2 cellular contexts compared by ENCODE assay signal in genomic region chr10:80415734-80416281, GRCh38.
TF ChIP-seq lines count a peak whose summit lies in the region.

No MANE protein-coding gene starts in this region.

TF ChIP-seq in SK-N-SH, 30 proteins besides CTCF, POLR2A, EP300 and RAD21 (continued from another document):
- TF ChIP-seq, protein P1, sequence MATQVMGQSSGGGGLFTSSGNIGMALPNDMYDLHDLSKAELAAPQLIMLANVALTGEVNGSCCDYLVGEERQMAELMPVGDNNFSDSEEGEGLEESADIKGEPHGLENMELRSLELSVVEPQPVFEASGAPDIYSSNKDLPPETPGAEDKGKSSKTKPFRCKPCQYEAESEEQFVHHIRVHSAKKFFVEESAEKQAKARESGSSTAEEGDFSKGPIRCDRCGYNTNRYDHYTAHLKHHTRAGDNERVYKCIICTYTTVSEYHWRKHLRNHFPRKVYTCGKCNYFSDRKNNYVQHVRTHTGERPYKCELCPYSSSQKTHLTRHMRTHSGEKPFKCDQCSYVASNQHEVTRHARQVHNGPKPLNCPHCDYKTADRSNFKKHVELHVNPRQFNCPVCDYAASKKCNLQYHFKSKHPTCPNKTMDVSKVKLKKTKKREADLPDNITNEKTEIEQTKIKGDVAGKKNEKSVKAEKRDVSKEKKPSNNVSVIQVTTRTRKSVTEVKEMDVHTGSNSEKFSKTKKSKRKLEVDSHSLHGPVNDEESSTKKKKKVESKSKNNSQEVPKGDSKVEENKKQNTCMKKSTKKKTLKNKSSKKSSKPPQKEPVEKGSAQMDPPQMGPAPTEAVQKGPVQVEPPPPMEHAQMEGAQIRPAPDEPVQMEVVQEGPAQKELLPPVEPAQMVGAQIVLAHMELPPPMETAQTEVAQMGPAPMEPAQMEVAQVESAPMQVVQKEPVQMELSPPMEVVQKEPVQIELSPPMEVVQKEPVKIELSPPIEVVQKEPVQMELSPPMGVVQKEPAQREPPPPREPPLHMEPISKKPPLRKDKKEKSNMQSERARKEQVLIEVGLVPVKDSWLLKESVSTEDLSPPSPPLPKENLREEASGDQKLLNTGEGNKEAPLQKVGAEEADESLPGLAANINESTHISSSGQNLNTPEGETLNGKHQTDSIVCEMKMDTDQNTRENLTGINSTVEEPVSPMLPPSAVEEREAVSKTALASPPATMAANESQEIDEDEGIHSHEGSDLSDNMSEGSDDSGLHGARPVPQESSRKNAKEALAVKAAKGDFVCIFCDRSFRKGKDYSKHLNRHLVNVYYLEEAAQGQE (IDR thresholded peaks at IDR 0.05; ENCODE audit: low read depth, low read length), result no peak
- no peak for TF ChIP-seq SMC3 (IDR thresholded peaks at IDR 0.05; ENCODE audit: low read depth, low read length)
- TF ChIP-seq GABPA (IDR thresholded peaks at IDR 0.05; ENCODE audit: low read depth), result no peak
- no peak for TF ChIP-seq JUND (IDR thresholded peaks at IDR 0.05)
- no peak for TF ChIP-seq TEAD4 (IDR thresholded peaks at IDR 0.05; ENCODE audit: borderline replicate concordance, insufficient read depth)
- 0 out of 2 replicates have a peak, but pooled peaks have one; percentile 14 for TF ChIP-seq RCOR1 (IDR thresholded peaks at IDR 0.05; ENCODE audit: low read length)

TF ChIP-seq in SK-N-SH treated with all-trans-retinoic acid at 6 μM for 48 hours, 23 proteins besides CTCF, POLR2A, EP300 and RAD21 (continued from another document):
- TF ChIP-seq ZNF70 (CRISPR knock-in tag; IDR thresholded peaks at IDR 0.05) (no peak), ESRRG (CRISPR knock-in tag; IDR thresholded peaks at IDR 0.05) (no peak)
TF ChIP-seq in SK-N-SH treated with all-trans-retinoic acid at 6 μM for 48 hours: peak in this region for 0.
